9 cellular contexts compared by ENCODE assay signal in genomic region chr9:124242331-124243194, GRCh38. TPM values are rescaled to one million over a fixed set of nuclear protein-coding genes. Genes with fewer than 3 reads are reported as not detected.
DNase-seq lines count a peak whose midpoint lies in the region; TF ChIP-seq lines count a peak whose summit lies in the region.
"Had no signal": no experiment of that assay in that cellular context is flagged by ENCODE, and none has a peak within 500 bp of the region (broad histone marks: within the 10 kb centered on the region; RNA-seq: fewer than 3 reads in every experiment).

No MANE protein-coding gene starts in this region.

- intact Hi-C loops in ovary (cut with DNase I): no loop called here
- intact Hi-C loops in activated naive CD4-positive, alpha-beta T cell treated with anti-CD3 and anti-CD28 coated beads for 36 hours (cut with micrococcal nuclease): no loop called here

- no peak overlapping the region for H3K27ac Mint-ChIP-seq in activated naive CD4-positive, alpha-beta T cell treated with anti-CD3 and anti-CD28 coated beads for 36 hours

- H3K9me3 Mint-ChIP-seq in activated naive CD4-positive, alpha-beta T cell treated with anti-CD3 and anti-CD28 coated beads for 36 hours: peaks cover 1% of the 10 kb centered on the region

- TF ChIP-seq CTCF in fibroblast of villous mesenchyme (IDR thresholded peaks at IDR 0.05; ENCODE audit: insufficient read depth, low read depth, low read length) (no peak), ovary (IDR thresholded peaks at IDR 0.05) (no peak)

- peaks cover 4% of the 10 kb centered on the region for H3K4me1 ChIP-seq in ovary (ENCODE audit: insufficient read depth)

- DNase-seq in DMS 273 (lab: John Stamatoyannopoulos, UW; ENCODE audit: unreplicated experiment): peak; percentile 92
- peak; percentile 83 for DNase-seq in NCI-H69 (lab: John Stamatoyannopoulos, UW)
- peak; percentile 51 for DNase-seq in fibroblast of villous mesenchyme (ENCODE audit: low read depth)
- DNase-seq in ovary: peak in 4 of 5 donors; percentile 24 to 64 (median 34)
- no peak for DNase-seq in G401 (ENCODE audit: low spot score)
- DNase-seq in NCI-H1694 treated with DMSO at 0.1 percent for 48 hours (lab: John Stamatoyannopoulos, UW): no peak
- no peak for DNase-seq in activated naive CD4-positive, alpha-beta T cell treated with anti-CD3 and anti-CD28 coated beads for 36 hours
- DNase-seq in activated CD4-positive, alpha-beta T cell treated with anti-CD3 and anti-CD28 coated beads for 1 hour: no peak
- DNase-seq: WERI-Rb-1 had no signal

- CTCF ChIA-PET in activated naive CD4-positive, alpha-beta T cell treated with anti-CD3 and anti-CD28 coated beads for 36 hours (lab: Charles Lee): no interaction called here

- H3K27me3 Mint-ChIP-seq in activated naive CD4-positive, alpha-beta T cell treated with anti-CD3 and anti-CD28 coated beads for 36 hours (ENCODE audit: low read depth): peaks cover 25% of the 10 kb centered on the region

- H3K4me3 ChIP-seq in fibroblast of villous mesenchyme (ENCODE audit: low read depth, low read length) (peak overlapping the region; percentile 37), ovary (peak overlapping the region; percentile 12)

- H3K4me1 Mint-ChIP-seq in activated naive CD4-positive, alpha-beta T cell treated with anti-CD3 and anti-CD28 coated beads for 36 hours (ENCODE audit: low read depth): peaks cover 14% of the 10 kb centered on the region

- no peak for TF ChIP-seq EP300 in ovary (IDR thresholded peaks at IDR 0.05)

- no peaks in the 10 kb centered on the region for H3K27me3 ChIP-seq in ovary

- peaks cover 1% of the 10 kb centered on the region for H3K36me3 Mint-ChIP-seq in activated naive CD4-positive, alpha-beta T cell treated with anti-CD3 and anti-CD28 coated beads for 36 hours (ENCODE audit: low read depth)

- H3K27ac ChIP-seq in ovary: no peak overlapping the region
- H3K27ac ChIP-seq: WERI-Rb-1 had no signal

- H3K4me3 Mint-ChIP-seq in activated naive CD4-positive, alpha-beta T cell treated with anti-CD3 and anti-CD28 coated beads for 36 hours: no peak overlapping the region

- no peaks in the 10 kb centered on the region for H3K9me3 ChIP-seq in ovary

- no peak for TF ChIP-seq POLR2A in ovary (IDR thresholded peaks at IDR 0.05)

- no peaks in the 10 kb centered on the region for H3K36me3 ChIP-seq in ovary
- H3K36me3 ChIP-seq: WERI-Rb-1 had no signal

- 6 to 9% (median 8%) methylated on average over 24 of the region's 24 CpGs for WGBS in ovary, 3 donors

- in situ Hi-C loops in G401 (cut with HindIII; ENCODE audit: low sequenced_read_pairs): no loop called here

RNA-seq across cellular contexts. Expression of gene NEK6, which starts 15.2 kb away (rescaled TPM):
- total RNA-seq in fibroblast of villous mesenchyme: 41.9 and 43.2 TPM in 2 replicates
- total RNA-seq in ovary: 10 to 100 TPM in 5 of 7 donors, 1 to 10 TPM in 2; 7.2 to 45.1 (median 22.8) TPM
- 10 to 100 TPM in 1 of 2 donors, 1 to 10 TPM in 1; 7.6 to 23.0 TPM for polyA plus RNA-seq in ovary
- 26.6 and 41.2 TPM in 2 replicates for total RNA-seq in G401 (2014; rRNA removed; shearing (Covaris generic))
- total RNA-seq in activated naive CD4-positive, alpha-beta T cell treated with anti-CD3 and anti-CD28 coated beads for 36 hours: 1 to 10 TPM in 1 of 2 experiments, under 1 TPM in 1; 0.89 to 1.5 TPM

Comparison
In these comparisons a context has a peak if more than half of its experiments do, and no peak if none do; other contexts are left out.
1. DNase-seq: peak in DMS 273 (single experiment), NCI-H69 (single experiment), fibroblast of villous mesenchyme (single experiment) and ovary (4 of 5); none in G401 (single experiment), NCI-H1694 treated with DMSO at 0.1 percent for 48 hours (single experiment), activated naive CD4-positive, alpha-beta T cell treated with anti-CD3 and anti-CD28 coated beads for 36 hours (single experiment) and activated CD4-positive, alpha-beta T cell treated with anti-CD3 and anti-CD28 coated beads for 1 hour (single experiment).